Comparison of ENCODE assay signal across 9 cellular contexts in genomic region chr16:14309906-14310305, GRCh38.
A peak's percentile ranks its signal among the peaks of the same experiment; 100 is the strongest.
DNase-seq lines count a peak whose midpoint lies in the region; ATAC-seq and TF ChIP-seq lines count a peak whose summit lies in the region.
"Had no signal": no experiment of that assay in that cellular context is flagged by ENCODE, and none has a peak within 500 bp of the region (broad histone marks: within the 10 kb centered on the region; RNA-seq: fewer than 3 reads in every experiment).

No MANE protein-coding gene starts in this region.

- intact Hi-C loops in left ventricle myocardium inferior (cut with micrococcal nuclease): no loop called here
- intact Hi-C loops in cardiac septum (cut with DNase I): loop anchor here (5.0 to 10.0 kb wide), 2 partner anchors 37 to 95 kb away; no protein-coding TSS in a partner anchor

- H3K27me3 ChIP-seq in left ventricle myocardium inferior (ENCODE audit: low read depth): no peaks in the 10 kb centered on the region
- no peaks in the 10 kb centered on the region for H3K27me3 ChIP-seq in thymus (ENCODE audit: control insufficient read depth, insufficient read depth)
- no peaks in the 10 kb centered on the region for H3K27me3 ChIP-seq in H7 (ENCODE audit: control insufficient read depth, insufficient read depth, low read length)

- H3K36me3 ChIP-seq in left ventricle myocardium inferior (no peaks in the 10 kb centered on the region), thymus (ENCODE audit: control insufficient read depth, insufficient read depth) (no peaks in the 10 kb centered on the region), H7 (replicated peaks; ENCODE audit: control insufficient read depth, insufficient read depth, low read length) (no peaks in the 10 kb centered on the region)

- DNase-seq in left ventricle myocardium inferior (no peak), cardiac septum (ENCODE audit: low spot score) (no peak), foreskin fibroblast (peak; percentile 64 to 74), NCI-H1694 treated with DMSO at 0.1 percent for 48 hours (lab: John Stamatoyannopoulos, UW) (no peak), H7 (no peak)
- DNase-seq: activated CD8-positive, alpha-beta memory T cell treated with anti-CD3 and anti-CD28 coated beads, Interleukin-2, amount 10 ng/mL, durations not matched to agents 7 days and 5 days had no signal

- H3K4me3 ChIP-seq in left ventricle myocardium inferior (no peak overlapping the region), foreskin fibroblast (ENCODE audit: low read depth in 1 of 2, low read length in 2 of 2) (no peak overlapping the region), thymus (ENCODE audit: low read length) (peak overlapping the region; percentile 32), H7 (ENCODE audit: insufficient read depth, low read depth, low read length) (no peak overlapping the region)

- H3K27ac ChIP-seq in left ventricle myocardium inferior (replicated peaks): peak overlapping the region; percentile 38
- H3K27ac ChIP-seq in VCaP: peak overlapping the region; percentile 42; the same call in 1 of the 2 replicates
- peak overlapping the region; percentile 96 for H3K27ac ChIP-seq in thymus (ENCODE audit: low read depth)

- H3K4me1 ChIP-seq in left ventricle myocardium inferior (peaks cover 75% of the 10 kb centered on the region), thymus (ENCODE audit: control insufficient read depth, insufficient read depth, low read length) (peaks cover 64% of the 10 kb centered on the region)

- no peak for ATAC-seq in HG03280 (IDR thresholded peaks at IDR 0.05; ENCODE audit: unreplicated experiment)

- no peaks in the 10 kb centered on the region for H3K9me3 ChIP-seq in left ventricle myocardium inferior (replicated peaks)
- H3K9me3 ChIP-seq in thymus (ENCODE audit: control insufficient read depth): no peaks in the 10 kb centered on the region

- TF ChIP-seq CTCF in left ventricle myocardium inferior (IDR thresholded peaks at IDR 0.05; ENCODE audit: borderline replicate concordance) (no peak), VCaP (conservative IDR thresholded peaks at IDR 0.05) (no peak), foreskin fibroblast (IDR thresholded peaks at IDR 0.05; ENCODE audit: low read depth, low read length) (no peak)

- 81% methylated on average over 10 of the region's 10 CpGs for WGBS in thymus

Comparison
In these comparisons a context has a peak if more than half of its experiments do, and no peak if none do; other contexts are left out.
1. DNase-seq: peak in foreskin fibroblast (2 of 2); none in left ventricle myocardium inferior (single experiment), cardiac septum (single experiment), NCI-H1694 treated with DMSO at 0.1 percent for 48 hours (single experiment) and H7 (single experiment).
2. H3K27ac ChIP-seq: peak in every context shown above with its lines; median percentile 96 in thymus; 42 in VCaP; 38 in left ventricle myocardium inferior.